Comparison of ENCODE assay signal across 29 cellular contexts in genomic region chr1:30789388-30790255, GRCh38. TPM values are rescaled to one million over a fixed set of nuclear protein-coding genes. Genes with fewer than 3 reads are reported as not detected.
DNase-seq lines count a peak whose midpoint lies in the region; ATAC-seq and TF ChIP-seq lines count a peak whose summit lies in the region.
"Had no signal": no experiment of that assay in that cellular context is flagged by ENCODE, and none has a peak within 500 bp of the region (broad histone marks: within the 10 kb centered on the region; RNA-seq: fewer than 3 reads in every experiment).

No MANE protein-coding gene starts in this region.

- H3K4me3 ChIP-seq in BLaER1 (no peak overlapping the region), upper lobe of left lung (no peak overlapping the region)
- H3K4me3 ChIP-seq: cardiac muscle cell, upper lobe of right lung had no signal

- H3K36me3 Mint-ChIP-seq in naive B cell: no peaks in the 10 kb centered on the region
- H3K36me3 Mint-ChIP-seq: activated naive CD8-positive, alpha-beta T cell had no signal

- H3K9me3 ChIP-seq in BLaER1 (no peaks in the 10 kb centered on the region), upper lobe of left lung (no peaks in the 10 kb centered on the region)
- H3K9me3 ChIP-seq: upper lobe of right lung had no signal

- H3K36me3 ChIP-seq in BLaER1 (no peaks in the 10 kb centered on the region), upper lobe of left lung (no peaks in the 10 kb centered on the region)
- H3K36me3 ChIP-seq: cardiac muscle cell, upper lobe of right lung had no signal

- 84 to 90% methylated on average over 12 of the region's 12 CpGs for WGBS in upper lobe of left lung, 2 donors

- peak overlapping the region in 1 of 8 donors; percentile 76 for H3K4me3 Mint-ChIP-seq in naive B cell
- H3K4me3 Mint-ChIP-seq: activated naive CD8-positive, alpha-beta T cell; stimulated activated naive B cell treated with anti-CD40 and anti-IgM and Interleukin-4, amounts not matched to agents 10 μg/mL and 1 μg/mL and 100 μg/mL, for 72 hours; T-helper 2 cell treated with Interferon-gamma antibody and Interleukin-4, amounts not matched to agents 5 μg/mL and 100 μg/mL, for 36 hours had no signal

- H4K20me1 ChIP-seq in BLaER1: no peaks in the 10 kb centered on the region; the same call in 1 of the 2 replicates

- H3K4me2 ChIP-seq in BLaER1: peak overlapping the region; percentile 62

- TF ChIP-seq EP300 in upper lobe of left lung (IDR thresholded peaks at IDR 0.05): no peak

- H3K27ac ChIP-seq in BLaER1 (no peak overlapping the region), caudate nucleus (ENCODE audit: low read depth, low read length) (peak overlapping the region; percentile 13), upper lobe of left lung (no peak overlapping the region)
- H3K27ac ChIP-seq: C4-2B, cardiac muscle cell, upper lobe of right lung had no signal

- H3K27ac Mint-ChIP-seq in naive B cell: peak overlapping the region; percentile 11 to 97 (median 46)
- H3K27ac Mint-ChIP-seq: activated naive CD8-positive, alpha-beta T cell; activated T-helper 2 cell treated with anti-CD3 and anti-CD28 coated beads, Interferon-gamma antibody, Interleukin-2, Interleukin-4, amounts not matched to agents 10 μg/mL and 5 μg/mL and 100 μg/mL, durations not matched to agents 14 hours and 24 hours and 36 hours; T-helper 2 cell treated with Interferon-gamma antibody and Interleukin-4, amounts not matched to agents 5 μg/mL and 100 μg/mL, for 36 hours had no signal

- peaks cover 12 to 63% (median 39%) of the 10 kb centered on the region in 3 donors for H3K27me3 Mint-ChIP-seq in naive B cell

- peaks cover 8 to 24% (median 12%) of the 10 kb centered on the region in 3 donors for H3K4me1 Mint-ChIP-seq in naive B cell

- no peak for TF ChIP-seq CTCF in upper lobe of left lung (IDR thresholded peaks at IDR 0.05)

- no peak for TF ChIP-seq POLR2A in upper lobe of left lung (IDR thresholded peaks at IDR 0.05)

- DNase-seq in NCI-H2227 (lab: John Stamatoyannopoulos, UW; ENCODE audit: unreplicated experiment) (peak; percentile 91), caudate nucleus (lab: John Stamatoyannopoulos, UW) (no peak), naive B cell (no peak), KG1 (lab: John Stamatoyannopoulos, UW) (no peak), upper lobe of left lung (no peak)
- DNase-seq: activated CD4-positive, alpha-beta T cell treated with anti-CD3 and anti-CD28 coated beads for 4 hours; activated CD8-positive, alpha-beta memory T cell treated with anti-CD3 and anti-CD28 coated beads for 24 hours; activated T-cell treated with anti-CD3 and anti-CD28 coated beads for 4 hours; COR-L47; DMS79; erythroblast; NCI-H187; NCI-H2171 treated with DMSO at 0.1 percent for 48 hours; NCI-H526; NK-92 treated with Interleukin-12 subunit alpha and Interleukin-12 subunit beta, amount 100 ng/mL, for 24 hours; PC-3; SHP77 treated with DMSO at 0.1 percent for 48 hours; stimulated activated CD4-positive, alpha-beta T cell treated with anti-CD3 and anti-CD28 coated beads, Interleukin-15, amount 100 ng/mL, for 24 hours; upper lobe of right lung had no signal

- H3K27me3 ChIP-seq in BLaER1 (peaks cover 12% of the 10 kb centered on the region; the same call in 1 of the 2 replicates), upper lobe of left lung (no peaks in the 10 kb centered on the region)
- H3K27me3 ChIP-seq: cardiac muscle cell, upper lobe of right lung had no signal

- peaks cover 0 to 1% (median 0%) of the 10 kb centered on the region in 7 donors for H3K9me3 Mint-ChIP-seq in naive B cell
- H3K9me3 Mint-ChIP-seq: activated T-helper 2 cell treated with anti-CD3 and anti-CD28 coated beads, Interferon-gamma antibody, Interleukin-2, Interleukin-4, amounts not matched to agents 10 μg/mL and 5 μg/mL and 100 μg/mL, durations not matched to agents 14 hours and 24 hours and 36 hours; stimulated activated naive B cell treated with anti-CD40 and anti-IgM and Interleukin-4, amounts not matched to agents 10 μg/mL and 1 μg/mL and 100 μg/mL, for 72 hours; T-helper 2 cell treated with Interferon-gamma antibody and Interleukin-4, amounts not matched to agents 5 μg/mL and 100 μg/mL, for 36 hours had no signal

- H3K4me1 ChIP-seq in BLaER1 (peaks cover 33% of the 10 kb centered on the region), upper lobe of left lung (peaks cover 0 to 9% (median 2%) of the 10 kb centered on the region in 4 donors)

- ATAC-seq in naive B cell (ENCODE audit: low read depth in 2 of 2) (no peak), HG03097 (IDR thresholded peaks at IDR 0.05; ENCODE audit: low FRiP score, unreplicated experiment) (no peak), upper lobe of left lung (ENCODE audit: low FRiP score in 2 of 2) (no peak)
- ATAC-seq in activated CD4-positive, CD25-positive, alpha-beta regulatory T cell treated with anti-CD3 and anti-CD28 coated beads, Interleukin-2, amount 50 U/mL, for 24 hours: no peak
- ATAC-seq: left lobe of liver, PC-3, upper lobe of right lung had no signal

- H3K9ac ChIP-seq in BLaER1: no peak overlapping the region

RNA-seq across cellular contexts. Expression of gene LAPTM5, which starts 32.0 kb away (rescaled TPM):
- polyA plus RNA-seq in naive B cell (ENCODE audit: low read depth in 6 of 6): 1,000 to 10,000 TPM; 1,442 to 2,525 (median 1,701) TPM
- 100 to 1,000 TPM; 148 to 624 (median 225) TPM for total RNA-seq in upper lobe of left lung
- total RNA-seq: PC-3 had no signal
